25 cellular contexts compared by ENCODE assay signal in the genomic region with DNA sequence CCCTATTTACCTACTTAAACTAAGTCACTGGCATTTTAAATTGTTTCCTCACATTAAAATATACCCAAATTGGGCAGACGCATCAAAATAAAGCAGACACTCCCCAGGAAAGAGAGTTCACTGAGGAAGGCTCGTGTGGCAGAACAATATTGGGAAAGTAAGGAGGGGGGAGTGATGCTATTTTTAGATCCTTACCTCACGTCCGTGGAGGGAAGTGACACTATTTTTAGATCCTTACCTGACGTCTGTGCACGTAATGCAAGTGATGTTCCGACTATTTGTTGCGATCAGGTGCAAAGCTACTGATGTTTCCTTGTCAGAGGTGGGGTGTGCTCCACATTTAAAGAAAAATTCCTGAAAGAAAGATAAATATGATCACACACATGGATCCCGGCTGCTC.
"Had no signal": no experiment of that assay in that cellular context is flagged by ENCODE, and none has a peak within 500 bp of the region (broad histone marks: within the 10 kb centered on the region; RNA-seq: fewer than 3 reads in every experiment).

No MANE protein-coding gene starts in this region.

- FAIRE-seq: endometrium, islet of Langerhans, keratinocyte had no signal

- H3K9me3 ChIP-seq: colonic mucosa, gastrocnemius medialis, lower lobe of right lung had no signal

- H3K4me3 ChIP-seq: colonic mucosa, esophagus squamous epithelium, gastrocnemius medialis, heart right ventricle, left lung, lower lobe of right lung had no signal

- ATAC-seq: effector memory CD8-positive, alpha-beta T cell; esophagus mucosa; gastrocnemius medialis; left cardiac atrium; left lung; lower lobe of right lung had no signal

- H3K4me1 ChIP-seq: colonic mucosa, esophagus squamous epithelium, gastrocnemius medialis, heart right ventricle, left lung, lower lobe of right lung had no signal

- H3K27me3 ChIP-seq: colonic mucosa, esophagus squamous epithelium, gastrocnemius medialis, heart right ventricle, left lung had no signal

- DNase-seq: colonic mucosa; cortex of kidney; effector CD8-positive, alpha-beta T cell; effector memory CD8-positive, alpha-beta T cell; endodermal cell; erythroblast; esophagus squamous epithelium; foreskin fibroblast; foreskin melanocyte; gastrocnemius medialis; glutamatergic neuron; head of caudate nucleus; heart right ventricle; hippocampal formation; left cardiac atrium; left lung; lower lobe of right lung; mesendoderm; midbrain had no signal

- H3K4me3 Mint-ChIP-seq: dendritic cell treated with granulocyte-macrophage colony-stimulating factor and Interleukin-4, amounts not matched to agents 40 ng/mL and 50 ng/mL, for 4 days; effector memory CD8-positive, alpha-beta T cell; endodermal cell had no signal

- H3K27ac Mint-ChIP-seq: dendritic cell treated with granulocyte-macrophage colony-stimulating factor and Interleukin-4, amounts not matched to agents 40 ng/mL and 50 ng/mL, for 4 days; effector memory CD8-positive, alpha-beta T cell; endodermal cell had no signal

- H3K27ac ChIP-seq: colonic mucosa, epithelial cell of prostate, esophagus squamous epithelium, gastrocnemius medialis, heart right ventricle, left lung, lower lobe of right lung had no signal

- H3K27me3 Mint-ChIP-seq: dendritic cell treated with granulocyte-macrophage colony-stimulating factor and Interleukin-4, amounts not matched to agents 40 ng/mL and 50 ng/mL, for 4 days; effector memory CD8-positive, alpha-beta T cell had no signal

- H3K36me3 ChIP-seq: colonic mucosa, esophagus squamous epithelium, gastrocnemius medialis, heart right ventricle, left lung, lower lobe of right lung had no signal

- H3K9me3 Mint-ChIP-seq: effector memory CD8-positive, alpha-beta T cell had no signal

- H3K4me1 Mint-ChIP-seq: endodermal cell had no signal
